20 cellular contexts compared by ENCODE assay signal in genomic region chr6:21067521-21067920, GRCh38.
"Had no signal": no experiment of that assay in that cellular context is flagged by ENCODE, and none has a peak within 500 bp of the region (broad histone marks: within the 10 kb centered on the region; RNA-seq: fewer than 3 reads in every experiment).

No MANE protein-coding gene starts in this region.

- H3K4me1 ChIP-seq: esophagus squamous epithelium, left lung had no signal

- ATAC-seq: activated CD8-positive, alpha-beta T cell treated with anti-CD3 and anti-CD28 coated beads for 36 hours; activated T-cell treated with anti-CD3 and anti-CD28 coated beads, Interleukin-2, amount 50 U/mL, for 4 hours; left lung; mucosa of descending colon; naive thymus-derived CD8-positive, alpha-beta T cell; stimulated activated naive B cell treated with anti-CD40 and anti-IgM and Interleukin-4, amounts not matched to agents 10 μg/mL and 1 μg/mL and 100 μg/mL, for 72 hours had no signal

- H3K9me3 ChIP-seq: esophagus squamous epithelium, left lung, mucosa of descending colon, neutrophil, thyroid gland had no signal

- H3K27me3 ChIP-seq: esophagus squamous epithelium, left lung, neutrophil, thyroid gland had no signal

- H3K4me3 ChIP-seq: esophagus squamous epithelium, left lung, mucosa of descending colon, thyroid gland had no signal

- DNase-seq: activated CD4-positive, alpha-beta T cell treated with anti-CD3 and anti-CD28 coated beads for 4 hours; activated CD8-positive, alpha-beta T cell treated with anti-CD3 and anti-CD28 coated beads for 36 hours; activated effector memory CD4-positive, alpha-beta T cell treated with Interleukin-2 at 50 U/mL for 16 hours; activated T-cell treated with anti-CD3 and anti-CD28 coated beads, Interleukin-2, amount 50 U/mL, for 4 hours; effector CD4-positive, alpha-beta T cell; esophagus squamous epithelium; foreskin melanocyte; kidney; left lung; mucosa of descending colon; naive thymus-derived CD8-positive, alpha-beta T cell; retina; stimulated activated CD4-positive, alpha-beta T cell treated with anti-CD3 and anti-CD28 coated beads, Interleukin-15, amount 100 ng/mL, for 24 hours; stimulated activated CD4-positive, alpha-beta T cell treated with anti-CD3 and anti-CD28 coated beads, Interleukin-4, amount 100 ng/mL, for 1 hour; stimulated activated naive B cell treated with anti-CD40 and anti-IgM and Interleukin-4, amounts not matched to agents 10 μg/mL and 1 μg/mL and 100 μg/mL, for 72 hours; thyroid gland; WERI-Rb-1 had no signal

- H3K27ac ChIP-seq: esophagus squamous epithelium, left lung, neutrophil, thyroid gland, WERI-Rb-1 had no signal

- H3K36me3 ChIP-seq: left lung, neutrophil, thyroid gland had no signal

- FAIRE-seq: colon, kidney, urothelium cell line had no signal
